12 cellular contexts compared by ENCODE assay signal in genomic region chr17:49633762-49634486, GRCh38. TPM values are rescaled to one million over a fixed set of nuclear protein-coding genes. Genes with fewer than 3 reads are reported as not detected.
DNase-seq lines count a peak whose midpoint lies in the region; ATAC-seq and TF ChIP-seq lines count a peak whose summit lies in the region.
"Had no signal": no experiment of that assay in that cellular context is flagged by ENCODE, and none has a peak within 500 bp of the region (broad histone marks: within the 10 kb centered on the region; RNA-seq: fewer than 3 reads in every experiment).

No MANE protein-coding gene starts in this region.

- ATAC-seq in T-cell (replicated peaks in 1 of 4) (no peak), GM19452 (IDR thresholded peaks at IDR 0.05; ENCODE audit: unreplicated experiment) (no peak)

- H3K79me2 ChIP-seq in smooth muscle cell (ENCODE audit: low read depth), result peaks cover 80% of the 10 kb centered on the region

- no peaks in the 10 kb centered on the region for H3K36me3 ChIP-seq in HUES64 (ENCODE audit: insufficient read depth, low read length)
- no peaks in the 10 kb centered on the region for H3K36me3 ChIP-seq in smooth muscle cell (ENCODE audit: low read depth)

- H3K27ac Mint-ChIP-seq in T-cell, result no peak overlapping the region
- H3K27ac Mint-ChIP-seq: activated CD4-positive, alpha-beta T cell treated with anti-CD3 and anti-CD28 coated beads, Interleukin-2, amount 10 ng/mL, durations not matched to agents 7 days and 5 days had no signal

- peak overlapping the region; percentile 21; the same call in 1 of the 2 replicates for H3K9ac ChIP-seq in HUES64 (ENCODE audit: low read depth, low read length)
- no peak overlapping the region for H3K9ac ChIP-seq in smooth muscle cell (ENCODE audit: low read depth)

- CTCF ChIA-PET in T-cell (lab: Charles Lee), result interaction anchor here in 1 of 2 donors (0.5 kb wide), 1 partner anchor 689 kb away, joined by 5 read pairs; no protein-coding TSS in a partner anchor

- H3K27ac ChIP-seq in HUES64 (ENCODE audit: low read depth, low read length) (peak overlapping the region; percentile 46), layer of hippocampus (ENCODE audit: low read depth, low read length) (peak overlapping the region; percentile 32), substantia nigra (ENCODE audit: low read depth, low read length, poor library complexity, severe bottlenecking) (peak overlapping the region; percentile 2), smooth muscle cell (ENCODE audit: low read depth) (no peak overlapping the region)

- peaks cover 5% of the 10 kb centered on the region; the same call in 1 of the 2 replicates for H3K9me3 ChIP-seq in HUES64 (ENCODE audit: insufficient read depth, low read depth, low read length)
- H3K9me3 ChIP-seq in smooth muscle cell (replicated peaks; ENCODE audit: low read depth), result no peaks in the 10 kb centered on the region

- no peak overlapping the region for H3K4me3 ChIP-seq in HUES64 (ENCODE audit: low read length)
- H3K4me3 ChIP-seq in smooth muscle cell, result no peak overlapping the region

- H3K4me1 Mint-ChIP-seq in T-cell, result peaks cover 53 to 63% (median 61%) of the 10 kb centered on the region in 3 donors

- H3K9me3 Mint-ChIP-seq in T-cell, result no peaks in the 10 kb centered on the region

- POLR2A ChIA-PET in T-cell (lab: Charles Lee), result no interaction called here

- H3K4me1 ChIP-seq in HUES64 (ENCODE audit: insufficient read depth, low read length), result peaks cover 26% of the 10 kb centered on the region
- H3K4me1 ChIP-seq in smooth muscle cell (ENCODE audit: low read depth), result peaks cover 36% of the 10 kb centered on the region

- H3K4me2 ChIP-seq in smooth muscle cell, result no peak overlapping the region

- peak; percentile 84 for DNase-seq in cerebellar cortex (ENCODE audit: low spot score)
- no peak for DNase-seq in substantia nigra (lab: John Stamatoyannopoulos, UW)
- no peak for DNase-seq in T-cell
- DNase-seq in smooth muscle cell (lab: John Stamatoyannopoulos, UW; ENCODE audit: unreplicated experiment), result no peak
- DNase-seq: activated CD4-positive, alpha-beta T cell treated with anti-CD3 and anti-CD28 coated beads, Interleukin-2, amount 10 ng/mL, durations not matched to agents 7 days and 5 days; activated effector memory CD4-positive, alpha-beta T cell treated with Interleukin-2 at 50 U/mL for 16 hours; NCI-H2029; T-helper 1 cell had no signal

- peaks cover 16% of the 10 kb centered on the region for H3K36me3 Mint-ChIP-seq in T-cell

- TF ChIP-seq CTCF in smooth muscle cell (IDR thresholded peaks at IDR 0.05; ENCODE audit: borderline replicate concordance, insufficient read depth, poor library complexity, severe bottlenecking), result no peak

- 82% methylated on average over 4 of the region's 4 CpGs for WGBS in HUES64
- WGBS in smooth muscle cell (ENCODE audit: low lambda C conversion rate), result 91% methylated on average over 4 of the region's 4 CpGs

- H3K4me3 Mint-ChIP-seq in T-cell, result no peak overlapping the region
- H3K4me3 Mint-ChIP-seq: activated CD4-positive, alpha-beta T cell treated with anti-CD3 and anti-CD28 coated beads, Interleukin-2, amount 10 ng/mL, durations not matched to agents 7 days and 5 days had no signal

- no peaks in the 10 kb centered on the region for H3K27me3 Mint-ChIP-seq in T-cell
- H3K27me3 Mint-ChIP-seq: activated CD4-positive, alpha-beta T cell treated with anti-CD3 and anti-CD28 coated beads, Interleukin-2, amount 10 ng/mL, durations not matched to agents 7 days and 5 days had no signal

- peaks cover 82% of the 10 kb centered on the region for H4K20me1 ChIP-seq in smooth muscle cell (ENCODE audit: low read depth)

- H3K27me3 ChIP-seq in HUES64 (ENCODE audit: insufficient read depth, low read length) (no peaks in the 10 kb centered on the region), layer of hippocampus (ENCODE audit: control insufficient read depth, insufficient read depth, low read length) (no peaks in the 10 kb centered on the region), smooth muscle cell (ENCODE audit: low read depth) (no peaks in the 10 kb centered on the region)

- H3F3A ChIP-seq in smooth muscle cell (ENCODE audit: low read depth), result no peaks in the 10 kb centered on the region

- no peak overlapping the region for H2AFZ ChIP-seq in smooth muscle cell (ENCODE audit: low read depth)

RNA-seq across cellular contexts. Expression of gene SPOP, which starts 44.0 kb away (rescaled TPM):
- polyA plus RNA-seq in HUES64 (2013, experiment 1 of 2), result 27.3 TPM
- polyA plus RNA-seq in HUES64 (2013, experiment 2 of 2), result 25.2 TPM
- total RNA-seq in T-cell (10 to 100 TPM; 67.1 to 80.4 (median 71.5) TPM), smooth muscle cell (36.5 and 55.0 TPM in 2 replicates)
- polyA plus RNA-seq in smooth muscle cell, result 54.9 and 69.8 TPM in 2 replicates

RNA-seq across cellular contexts. Expression of gene NXPH3, which starts 58.3 kb away (rescaled TPM):
- 1.6 TPM for polyA plus RNA-seq in HUES64 (2013, experiment 1 of 2)
- 1.7 TPM for polyA plus RNA-seq in HUES64 (2013, experiment 2 of 2)
- total RNA-seq in T-cell, result not detected
- total RNA-seq in smooth muscle cell, result 1.8 and 3.6 TPM in 2 replicates
- polyA plus RNA-seq in smooth muscle cell, result 1.3 and 1.5 TPM in 2 replicates
- total RNA-seq: activated CD4-positive, alpha-beta T cell treated with anti-CD3 and anti-CD28 coated beads, Interleukin-2, amount 10 ng/mL, durations not matched to agents 7 days and 5 days; kidney epithelial cell had no signal
